11 cellular contexts compared by ENCODE assay signal in genomic region chr20:49489688-49490087, GRCh38.
"Had no signal": no experiment of that assay in that cellular context is flagged by ENCODE, and none has a peak within 500 bp of the region (broad histone marks: within the 10 kb centered on the region; RNA-seq: fewer than 3 reads in every experiment).

No MANE protein-coding gene starts in this region.

- H3K4me2 ChIP-seq: GM23338 had no signal

- ATAC-seq: GM23338, HCT116 had no signal

- H2AFZ ChIP-seq: GM23248, GM23338 had no signal

- DNase-seq: GM23248, GOT3, H7, H9, HCEC 1CT, HFFc6 had no signal

- FAIRE-seq: H1, H54 had no signal

- H3K9ac ChIP-seq: GM23248 had no signal

- H3K9me3 ChIP-seq: HAP-1 had no signal

- H3K4me1 ChIP-seq: HAP-1 had no signal

- H3K36me3 ChIP-seq: HAP-1 had no signal

- H3K27ac ChIP-seq: GM23248 had no signal

- H3K4me3 ChIP-seq: GM23248, GM23338, HAP-1 had no signal
